In genomic region chr11:128367573-128367972, GRCh38 we compare ENCODE assay signal across 15 cellular contexts.
DNase-seq lines count a peak whose midpoint lies in the region; ATAC-seq, FAIRE-seq and TF ChIP-seq lines count a peak whose summit lies in the region.
"Had no signal": no experiment of that assay in that cellular context is flagged by ENCODE, and none has a peak within 500 bp of the region (broad histone marks: within the 10 kb centered on the region; RNA-seq: fewer than 3 reads in every experiment).

No MANE protein-coding gene starts in this region.

- peak in 1 of 10 experiments; percentile 18 for DNase-seq in CD4-positive, alpha-beta T cell
- DNase-seq in GM19239 (ENCODE audit: insufficient read length, low spot score) (no peak), activated B cell treated with CpG ODN at 0.5 μM for 24 hours (no peak), NCI-H748 (lab: John Stamatoyannopoulos, UW; ENCODE audit: unreplicated experiment) (no peak), body of pancreas (no peak), DMS 273 treated with DMSO at 0.1 percent for 48 hours (lab: John Stamatoyannopoulos, UW) (no peak), middle frontal gyrus (ENCODE audit: extremely low spot score, low spot score) (no peak)
- DNase-seq: NK-92 treated with Interleukin-12 subunit alpha and Interleukin-12 subunit beta, amount 100 ng/mL, for 24 hours had no signal

- ATAC-seq in CD4-positive, alpha-beta T cell (ENCODE audit: poor library complexity) = peak; percentile 46
- peak; percentile 65 for ATAC-seq in HG03108 (IDR thresholded peaks at IDR 0.05; ENCODE audit: unreplicated experiment)
- peak; percentile 81 for ATAC-seq in activated B cell treated with CpG ODN at 0.5 μM for 24 hours (ENCODE audit: low read depth)
- ATAC-seq in body of pancreas = no peak

- POLR2A ChIA-PET in CD4-positive, alpha-beta T cell (lab: Charles Lee) = interaction anchor here (0.6 to 2.7 kb wide), 4 partner anchors 8 to 109 kb away, joined by 3 to 6 read pairs (median 3); no protein-coding TSS in a partner anchor
- POLR2A ChIA-PET in activated B cell treated with CpG ODN at 0.5 μM for 24 hours (lab: Charles Lee) = interaction anchor here (0.7 to 1.5 kb wide), 3 partner anchors 42 to 326 kb away, joined by 3 to 7 read pairs (median 3); partner anchors contain the start of gene FLI1

- no peak for TF ChIP-seq POLR2A in body of pancreas (IDR thresholded peaks at IDR 0.05)

- H3K4me1 Mint-ChIP-seq in CD4-positive, alpha-beta T cell (ENCODE audit: low read depth) = peaks cover 28% of the 10 kb centered on the region
- peaks cover 11% of the 10 kb centered on the region for H3K4me1 Mint-ChIP-seq in activated B cell treated with CpG ODN at 0.5 μM for 24 hours
- H3K4me1 Mint-ChIP-seq: neural crest cell had no signal

- H3K27me3 ChIP-seq in CD4-positive, alpha-beta T cell (ENCODE audit: control insufficient read depth, insufficient read depth, low read length) = no peaks in the 10 kb centered on the region
- H3K27me3 ChIP-seq in body of pancreas = no peaks in the 10 kb centered on the region
- H3K27me3 ChIP-seq: BLaER1 treated with 17β-estradiol and CSF1 and Interleukin-3, amounts not matched to agents 10 nM and 100 nM; esophagus muscularis mucosa had no signal

- TF ChIP-seq CTCF in CD4-positive, alpha-beta T cell (IDR thresholded peaks at IDR 0.05) = no peak
- no peak for TF ChIP-seq CTCF in activated B cell treated with CpG ODN at 0.5 μM for 24 hours (IDR thresholded peaks at IDR 0.05)
- TF ChIP-seq CTCF in body of pancreas (IDR thresholded peaks at IDR 0.05) = no peak

- intact Hi-C loops in CD4-positive, alpha-beta T cell (cut with DNase I, micrococcal nuclease) = loop anchor here in 1 of 2 experiments (10.0 kb wide), 1 partner anchor 183 kb away; no protein-coding TSS in a partner anchor
- intact Hi-C loops in activated B cell treated with CpG ODN at 0.5 μM for 24 hours (cut with micrococcal nuclease) = no loop called here
- intact Hi-C loops in body of pancreas (cut with DNase I) = no loop called here

- H3K4me3 Mint-ChIP-seq in CD4-positive, alpha-beta T cell = peak overlapping the region; percentile 59
- H3K4me3 Mint-ChIP-seq in activated B cell treated with CpG ODN at 0.5 μM for 24 hours = peak overlapping the region; percentile 54
- H3K4me3 Mint-ChIP-seq: neural crest cell had no signal

- WGBS in body of pancreas, 2 donors = 69 to 76% methylated on average over 10 of the region's 10 CpGs

- H3K4me1 ChIP-seq in body of pancreas = no peaks in the 10 kb centered on the region
- H3K4me1 ChIP-seq: BLaER1 treated with 17β-estradiol and CSF1 and Interleukin-3, amounts not matched to agents 10 nM and 100 nM had no signal

- FAIRE-seq in GM19239 (lab: Jason Lieb, UNC) = peak; percentile 75

- no peaks in the 10 kb centered on the region for H3K36me3 ChIP-seq in body of pancreas (replicated peaks in 1 of 2; ENCODE audit: insufficient read depth in 1 of 2, low read depth in 2 of 2)
- H3K36me3 ChIP-seq: BLaER1 treated with 17β-estradiol and CSF1 and Interleukin-3, amounts not matched to agents 10 nM and 100 nM; esophagus muscularis mucosa; thoracic aorta had no signal

- H3K27ac Mint-ChIP-seq in CD4-positive, alpha-beta T cell = peak overlapping the region; percentile 60
- H3K27ac Mint-ChIP-seq in activated B cell treated with CpG ODN at 0.5 μM for 24 hours = peak overlapping the region; percentile 54

- no peaks in the 10 kb centered on the region for H3K36me3 Mint-ChIP-seq in CD4-positive, alpha-beta T cell (ENCODE audit: low read depth)
- H3K36me3 Mint-ChIP-seq in activated B cell treated with CpG ODN at 0.5 μM for 24 hours (ENCODE audit: low read depth) = no peaks in the 10 kb centered on the region

- no peaks in the 10 kb centered on the region for H3K27me3 Mint-ChIP-seq in CD4-positive, alpha-beta T cell
- H3K27me3 Mint-ChIP-seq in activated B cell treated with CpG ODN at 0.5 μM for 24 hours = no peaks in the 10 kb centered on the region

- CTCF ChIA-PET in CD4-positive, alpha-beta T cell (lab: Charles Lee) = interaction anchor here (0.9 to 2.3 kb wide), 7 partner anchors 8 to 77 kb away, joined by 3 to 6 read pairs (median 3); no protein-coding TSS in a partner anchor
- CTCF ChIA-PET in activated B cell treated with CpG ODN at 0.5 μM for 24 hours (lab: Charles Lee) = no interaction called here

- H3K4me3 ChIP-seq in body of pancreas = no peak overlapping the region
- H3K4me3 ChIP-seq: BLaER1 treated with 17β-estradiol and CSF1 and Interleukin-3, amounts not matched to agents 10 nM and 100 nM; esophagus muscularis mucosa; thoracic aorta had no signal

- H3K9me3 Mint-ChIP-seq in CD4-positive, alpha-beta T cell = peaks cover 3% of the 10 kb centered on the region
- H3K9me3 Mint-ChIP-seq in activated B cell treated with CpG ODN at 0.5 μM for 24 hours = no peaks in the 10 kb centered on the region
- H3K9me3 Mint-ChIP-seq: neural crest cell had no signal

- H3K27ac ChIP-seq in CD4-positive, alpha-beta T cell (ENCODE audit: low read depth, low read length) = no peak overlapping the region
- H3K27ac ChIP-seq in body of pancreas = no peak overlapping the region
- H3K27ac ChIP-seq: BLaER1 treated with 17β-estradiol and CSF1 and Interleukin-3, amounts not matched to agents 10 nM and 100 nM; esophagus muscularis mucosa; KMS-11; thoracic aorta; VCaP had no signal

- H3K9me3 ChIP-seq in CD4-positive, alpha-beta T cell (ENCODE audit: control insufficient read depth, low read length) = no peaks in the 10 kb centered on the region
- H3K9me3 ChIP-seq in body of pancreas = no peaks in the 10 kb centered on the region
- H3K9me3 ChIP-seq: BLaER1 treated with 17β-estradiol and CSF1 and Interleukin-3, amounts not matched to agents 10 nM and 100 nM; esophagus muscularis mucosa; thoracic aorta had no signal
